13 cellular contexts compared by ENCODE assay signal in the genomic region with DNA sequence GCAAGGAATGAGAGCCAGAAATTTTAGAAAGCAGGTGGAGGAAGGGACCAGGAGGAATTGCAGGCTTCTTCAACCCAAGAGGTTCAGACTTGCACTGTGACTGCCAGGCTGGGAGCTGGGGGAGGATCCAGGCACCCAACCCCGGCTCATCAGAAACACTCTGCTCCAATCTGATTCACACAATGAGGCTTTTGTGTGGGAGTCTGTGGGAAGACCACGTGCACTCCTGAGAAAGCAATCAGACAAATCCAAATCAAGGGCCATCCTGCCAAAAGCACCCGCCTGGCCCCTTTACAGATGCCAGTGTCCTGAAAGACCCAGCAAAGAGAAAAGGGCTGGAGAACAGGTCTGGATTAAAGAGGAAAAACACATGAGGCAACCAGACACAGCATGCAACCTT. TPM values are rescaled to one million over a fixed set of nuclear protein-coding genes. Genes with fewer than 3 reads are reported as not detected.
DNase-seq lines count a peak whose midpoint lies in the region; TF ChIP-seq lines count a peak whose summit lies in the region.
"Had no signal": no experiment of that assay in that cellular context is flagged by ENCODE, and none has a peak within 500 bp of the region (broad histone marks: within the 10 kb centered on the region; RNA-seq: fewer than 3 reads in every experiment).

No MANE protein-coding gene starts in this region.

- no peaks in the 10 kb centered on the region for H3K9me3 ChIP-seq in left ventricle myocardium inferior (replicated peaks)
- H3K9me3 ChIP-seq: neutrophil had no signal

- no peak for TF ChIP-seq CTCF in left ventricle myocardium inferior (IDR thresholded peaks at IDR 0.05; ENCODE audit: borderline replicate concordance)

- DNase-seq in C1 segment of cervical spinal cord (lab: John Stamatoyannopoulos, UW) (peak in 13 of 14 donors; percentile 26 to 82 (median 74)), amygdala (lab: John Stamatoyannopoulos, UW) (peak in 54 of 56 donors; percentile 16 to 92 (median 76)), left ventricle myocardium inferior (no peak), pons (ENCODE audit: low spot score) (peak; percentile 98), NCI-H510A treated with DMSO at 0.1 percent for 48 hours (lab: John Stamatoyannopoulos, UW) (no peak), NCI-H2196 treated with DMSO at 0.1 percent for 48 hours (lab: John Stamatoyannopoulos, UW; ENCODE audit: unreplicated experiment) (no peak), NCI-H187 treated with DMSO at 0.1 percent for 48 hours (lab: John Stamatoyannopoulos, UW) (no peak)
- DNase-seq in activated CD4-positive, alpha-beta T cell treated with anti-CD3 and anti-CD28 coated beads, Interleukin-2, amount 50 U/mL, for 4 hours = no peak
- DNase-seq: amniotic stem cell, NCI-H2029, trophoblast cell had no signal

- no peak overlapping the region for H3K4me3 ChIP-seq in left ventricle myocardium inferior

- H3K36me3 ChIP-seq in left ventricle myocardium inferior = no peaks in the 10 kb centered on the region
- H3K36me3 ChIP-seq: neutrophil had no signal

- peak overlapping the region; percentile 67 for H3K27ac ChIP-seq in left ventricle myocardium inferior (replicated peaks)
- H3K27ac ChIP-seq: epithelial cell of prostate, neutrophil had no signal

- H3K4me1 ChIP-seq in left ventricle myocardium inferior = peaks cover 45% of the 10 kb centered on the region

- no peaks in the 10 kb centered on the region for H3K27me3 ChIP-seq in left ventricle myocardium inferior (ENCODE audit: low read depth)
- H3K27me3 ChIP-seq: neutrophil had no signal

- intact Hi-C loops in left ventricle myocardium inferior (cut with micrococcal nuclease) = no loop called here

RNA-seq across cellular contexts. Expression of a gene that starts 16.0 kb away (rescaled TPM):
- total RNA-seq in left ventricle myocardium inferior = 11.1 TPM

Comparison
In these comparisons a context has a peak if more than half of its experiments do, and no peak if none do; other contexts are left out.
1. DNase-seq: peak in C1 segment of cervical spinal cord (13 of 14), amygdala (54 of 56) and pons (single experiment); none in left ventricle myocardium inferior (single experiment), NCI-H510A treated with DMSO at 0.1 percent for 48 hours (single experiment), activated CD4-positive, alpha-beta T cell treated with anti-CD3 and anti-CD28 coated beads, Interleukin-2, amount 50 U/mL, for 4 hours (0 of 2), NCI-H2196 treated with DMSO at 0.1 percent for 48 hours (single experiment) and NCI-H187 treated with DMSO at 0.1 percent for 48 hours (single experiment).